Comparison of ENCODE assay signal across 27 cellular contexts in genomic region chrX:145003443-145003842, GRCh38.
"Had no signal": no experiment of that assay in that cellular context is flagged by ENCODE, and none has a peak within 500 bp of the region (broad histone marks: within the 10 kb centered on the region; RNA-seq: fewer than 3 reads in every experiment).

No MANE protein-coding gene starts in this region.

- H3K27ac ChIP-seq: adrenal gland, body of pancreas, Peyer's patch, SJSA1 had no signal

- H3K4me3 ChIP-seq: adrenal gland, body of pancreas, MG63, Peyer's patch, SJSA1 had no signal

- H3K4me1 ChIP-seq: adrenal gland, body of pancreas, Peyer's patch, SJSA1 had no signal

- H3K9me3 ChIP-seq: adrenal gland, body of pancreas, MG63, Peyer's patch, SJSA1 had no signal

- DNase-seq: activated CD4-positive, alpha-beta T cell treated with anti-CD3 and anti-CD28 coated beads for 4 hours; activated CD8-positive, alpha-beta memory T cell treated with anti-CD3 and anti-CD28 coated beads, Interleukin-2, amount 50 U/mL, for 4 hours; activated CD8-positive, alpha-beta T cell treated with anti-CD3 and anti-CD28 coated beads for 36 hours; activated naive CD4-positive, alpha-beta T cell treated with anti-CD3 and anti-CD28 coated beads, Interleukin-2, amount 50 U/mL, for 16 hours; activated naive CD8-positive, alpha-beta T cell treated with anti-CD3 and anti-CD28 coated beads, Interleukin-2, amount 10 ng/mL, durations not matched to agents 7 days and 5 days; activated T-cell treated with anti-CD3 and anti-CD28 coated beads, Interleukin-2, amount 50 U/mL, for 1 hour; adrenal gland; anterior cingulate cortex; body of pancreas; cerebellar nuclear complex; KG1; MG63; MV-4-11; NCI-H1092 treated with DMSO at 0.1 percent for 48 hours; NCI-H1417 treated with DMSO at 0.1 percent for 48 hours; NCI-H1694; NCI-H2029; NCI-H2107; NCI-H345; NCI-H510A treated with DMSO at 0.1 percent for 48 hours; NCI-H69; NK-92 treated with Interleukin-12 subunit alpha and Interleukin-12 subunit beta, amount 100 ng/mL, for 24 hours; OCI-M1; Peyer's patch; SHP77; SW 1271 had no signal

- H3K36me3 ChIP-seq: adrenal gland, MG63, Peyer's patch, SJSA1 had no signal

- H3K27me3 ChIP-seq: adrenal gland, body of pancreas, MG63, Peyer's patch, SJSA1 had no signal
